Comparison of ENCODE assay signal across 23 cellular contexts in the genomic region with DNA sequence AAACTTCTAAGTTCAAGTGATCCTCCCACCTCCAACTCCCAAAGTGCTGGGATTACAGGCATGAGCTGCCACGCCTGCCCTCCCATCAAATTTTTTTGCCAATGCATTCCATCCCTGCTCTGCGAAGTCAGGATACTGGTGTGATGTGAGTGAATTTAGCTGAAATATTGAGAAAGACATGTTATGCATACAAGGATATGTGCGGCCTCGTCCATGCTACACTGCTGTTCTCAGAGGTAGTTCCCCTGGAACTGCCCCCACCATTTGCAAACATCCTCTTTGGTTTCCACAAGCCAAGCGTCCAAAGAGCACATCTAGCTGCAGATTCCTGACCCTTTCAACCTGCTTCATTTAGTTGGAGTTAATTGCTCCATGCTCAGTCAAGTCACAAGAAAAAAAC. TPM values are rescaled to one million over a fixed set of nuclear protein-coding genes. Genes with fewer than 3 reads are reported as not detected.
"Had no signal": no experiment of that assay in that cellular context is flagged by ENCODE, and none has a peak within 500 bp of the region (broad histone marks: within the 10 kb centered on the region; RNA-seq: fewer than 3 reads in every experiment).

No MANE protein-coding gene starts in this region.

- H3K4me2 ChIP-seq: PC-9 had no signal

- H2AFZ ChIP-seq: PC-9 had no signal

- H3K4me3 Mint-ChIP-seq: activated CD4-positive, alpha-beta memory T cell treated with anti-CD3 and anti-CD28 coated beads, Interleukin-2, amount 10 ng/mL, durations not matched to agents 7 days and 5 days; activated naive CD8-positive, alpha-beta T cell treated with anti-CD3 and anti-CD28 coated beads, Interleukin-2, amount 10 ng/mL, durations not matched to agents 7 days and 5 days; T-helper 17 cell had no signal

- H3K4me1 Mint-ChIP-seq: activated naive CD8-positive, alpha-beta T cell treated with anti-CD3 and anti-CD28 coated beads, Interleukin-2, amount 10 ng/mL, durations not matched to agents 7 days and 5 days had no signal

- H3K36me3 ChIP-seq: adrenal gland had no signal

- ATAC-seq: T-helper 17 cell had no signal

- H3K4me3 ChIP-seq: adrenal gland, PC-9 had no signal

- H3K27ac ChIP-seq: adrenal gland had no signal

- H3K9me3 ChIP-seq: adrenal gland had no signal

- H3K27me3 ChIP-seq: adrenal gland had no signal

- H3K27ac Mint-ChIP-seq: activated CD4-positive, alpha-beta memory T cell treated with anti-CD3 and anti-CD28 coated beads, Interleukin-2, amount 10 ng/mL, durations not matched to agents 7 days and 5 days; activated naive CD8-positive, alpha-beta T cell treated with anti-CD3 and anti-CD28 coated beads, Interleukin-2, amount 10 ng/mL, durations not matched to agents 7 days and 5 days; T-helper 17 cell had no signal

- DNase-seq: activated CD4-positive, alpha-beta memory T cell treated with anti-CD3 and anti-CD28 coated beads, Interleukin-2, amount 10 ng/mL, durations not matched to agents 7 days and 5 days; activated CD4-positive, alpha-beta T cell treated with anti-CD3 and anti-CD28 coated beads, Interleukin-2, amount 50 U/mL, for 1 hour; activated CD4-positive, CD25-positive, alpha-beta regulatory T cell; activated CD8-positive, alpha-beta memory T cell treated with anti-CD3 and anti-CD28 coated beads, Interleukin-2, amount 50 U/mL, for 48 hours; activated naive CD4-positive, alpha-beta T cell treated with anti-CD3 and anti-CD28 coated beads, Interleukin-2, amount 50 U/mL, for 16 hours; activated naive CD8-positive, alpha-beta T cell treated with anti-CD3 and anti-CD28 coated beads, Interleukin-2, amount 10 ng/mL, durations not matched to agents 7 days and 5 days; activated T-cell treated with anti-CD3 and anti-CD28 coated beads, Interleukin-2, amount 50 U/mL, for 1 hour; anterior cingulate cortex; KG1; NCI-H1048; NCI-H1694; NCI-H2029; NCI-H2107; NCI-H2171 treated with DMSO at 0.1 percent for 48 hours; NCI-H345; NCI-H510A; NCI-H526 treated with DMSO at 0.1 percent for 48 hours; PC-9; SHP77 treated with DMSO at 0.1 percent for 48 hours; T-helper 17 cell; T-helper 9 cell had no signal

- H3K27me3 Mint-ChIP-seq: activated CD4-positive, alpha-beta memory T cell treated with anti-CD3 and anti-CD28 coated beads, Interleukin-2, amount 10 ng/mL, durations not matched to agents 7 days and 5 days had no signal

- H3K36me3 Mint-ChIP-seq: activated naive CD8-positive, alpha-beta T cell treated with anti-CD3 and anti-CD28 coated beads, Interleukin-2, amount 10 ng/mL, durations not matched to agents 7 days and 5 days had no signal

- H3K4me1 ChIP-seq: adrenal gland had no signal

- H3K9me3 Mint-ChIP-seq: activated naive CD8-positive, alpha-beta T cell treated with anti-CD3 and anti-CD28 coated beads, Interleukin-2, amount 10 ng/mL, durations not matched to agents 7 days and 5 days had no signal

RNA-seq across cellular contexts. Expression of a gene that starts 36.5 kb away (rescaled TPM):
- total RNA-seq: LHCN-M2, PC-9 had no signal
